In the genomic region with DNA sequence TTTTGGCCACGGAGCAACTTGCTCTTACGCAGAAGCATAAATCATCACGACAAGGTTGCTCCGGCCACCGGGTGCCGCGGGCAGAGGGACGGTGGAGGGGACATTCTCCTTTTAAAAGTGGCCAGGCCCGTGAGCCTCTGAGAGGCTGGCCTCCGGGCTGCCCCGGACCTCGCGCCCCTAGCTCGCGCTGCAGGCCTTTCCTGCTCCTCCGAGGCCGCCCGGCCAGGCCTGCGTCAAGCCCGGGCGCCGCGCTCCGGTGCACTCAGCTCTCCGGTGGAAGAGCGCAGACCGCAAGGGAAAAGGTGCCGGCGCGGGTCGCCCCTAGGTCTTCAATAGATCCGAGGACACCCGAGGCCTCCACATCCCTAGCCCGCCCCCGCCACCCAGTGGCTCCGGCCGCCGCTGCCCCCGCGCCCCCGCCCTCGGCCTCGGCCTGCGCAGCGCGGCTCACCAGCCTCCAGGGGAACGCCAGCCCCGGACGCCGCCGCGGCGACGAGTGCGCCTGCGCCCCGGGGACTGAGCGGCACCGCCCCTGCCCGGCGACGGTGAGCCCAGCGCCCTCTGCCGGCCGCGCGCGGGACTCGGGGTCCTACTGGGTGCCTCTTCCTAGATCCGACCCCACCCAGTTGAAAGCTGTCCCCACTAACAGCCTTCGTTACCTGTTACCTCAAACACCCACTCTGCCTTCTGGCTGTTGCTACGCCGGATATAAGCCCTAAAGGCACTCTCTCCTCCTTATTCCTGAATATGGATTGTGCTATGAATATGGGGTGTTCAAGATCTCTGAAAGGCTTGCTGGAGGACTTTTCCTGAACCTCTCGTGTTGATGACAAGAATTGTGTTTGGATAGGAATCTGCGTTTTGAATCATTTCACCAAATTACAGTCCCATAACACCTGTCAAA, we compare ENCODE assay signal across 8 cellular contexts. TPM values are rescaled to one million over a fixed set of nuclear protein-coding genes. Genes with fewer than 3 reads are reported as not detected.
A peak's percentile ranks its signal among the peaks of the same experiment; 100 is the strongest.
DNase-seq lines count a peak whose midpoint lies in the region; ATAC-seq and TF ChIP-seq lines count a peak whose summit lies in the region.

A gene (minus strand): TSS at position 500 of the 904 bp plus-strand sequence. CDS start 10,671 bp downstream, outside the sequence.

- DNase-seq in DMS79 (lab: John Stamatoyannopoulos, UW), result peak; percentile 46
- peak; percentile 89 for DNase-seq in KBM-7
- peak; percentile 92 for DNase-seq in activated T-helper 1 cell treated with anti-CD3 and anti-CD28 coated beads, Interleukin-12 subunit alpha, Interleukin-12 subunit beta, Interleukin-2, Interleukin-4 antibody, amounts not matched to agents 30 ng/mL and 10 ng/mL and 1 ng/mL, durations not matched to agents 14 hours and 24 hours and 36 hours (ENCODE audit: low spot score)
- peak; percentile 85 for DNase-seq in fibroblast of gingiva (ENCODE audit: low read depth)
- peak; percentile 87 to 99 (median 93) for DNase-seq in naive thymus-derived CD4-positive, alpha-beta T cell
- DNase-seq in stimulated activated naive B cell treated with anti-CD40 and anti-IgM and Interleukin-4, amounts not matched to agents 10 μg/mL and 1 μg/mL and 100 μg/mL, for 72 hours, result peak; percentile 89

- H3K9me3 ChIP-seq in naive thymus-derived CD4-positive, alpha-beta T cell (ENCODE audit: control insufficient read depth in 2 of 3, low read length in 3 of 3), result no peaks in the 10 kb centered on the region

- H3K27ac ChIP-seq in naive thymus-derived CD4-positive, alpha-beta T cell (ENCODE audit: low read depth, low read length), result peak within 1 kb of the TSS; percentile 73

- no peaks in the 10 kb centered on the region for H3K36me3 Mint-ChIP-seq in activated T-helper 1 cell treated with anti-CD3 and anti-CD28 coated beads, Interleukin-12 subunit alpha, Interleukin-12 subunit beta, Interleukin-2, Interleukin-4 antibody, amounts not matched to agents 30 ng/mL and 10 ng/mL and 1 ng/mL, durations not matched to agents 14 hours and 24 hours and 36 hours (ENCODE audit: low read depth)
- H3K36me3 Mint-ChIP-seq in naive thymus-derived CD4-positive, alpha-beta T cell, result peaks cover 0 to 3% (median 0%) of the 10 kb centered on the region in 5 donors
- H3K36me3 Mint-ChIP-seq in stimulated activated naive B cell treated with anti-CD40 and anti-IgM and Interleukin-4, amounts not matched to agents 10 μg/mL and 1 μg/mL and 100 μg/mL, for 72 hours, result no peaks in the 10 kb centered on the region

- H3K4me3 ChIP-seq in naive thymus-derived CD4-positive, alpha-beta T cell (ENCODE audit: low read length), result peak within 1 kb of the TSS; percentile 80

- peak; percentile 87 for ATAC-seq in GM21576 (IDR thresholded peaks at IDR 0.05; ENCODE audit: unreplicated experiment)
- ATAC-seq in naive thymus-derived CD4-positive, alpha-beta T cell, result peak; percentile 100
- ATAC-seq in stimulated activated naive B cell treated with anti-CD40 and anti-IgM and Interleukin-4, amounts not matched to agents 10 μg/mL and 1 μg/mL and 100 μg/mL, for 72 hours (replicated peaks), result peak; percentile 97 to 98

- POLR2A ChIA-PET in naive thymus-derived CD4-positive, alpha-beta T cell (lab: Charles Lee), result interaction anchor here (0.8 to 4.6 kb wide), 10 partner anchors 8 to 92 kb away, joined by 3 to 88 read pairs (median 4); no protein-coding TSS in a partner anchor

- H3K36me3 ChIP-seq in naive thymus-derived CD4-positive, alpha-beta T cell (ENCODE audit: control insufficient read depth in 2 of 3, insufficient read depth in 3 of 3, low read length in 3 of 3), result no peaks in the 10 kb centered on the region

- in situ Hi-C loops in KBM-7 (cut with MboI; ENCODE audit: low pct_unique_long_range_greater_than_20kb, low sequenced_read_pairs), result no loop called here

- CTCF ChIA-PET in naive thymus-derived CD4-positive, alpha-beta T cell (lab: Charles Lee), result interaction anchor here (0.5 to 5.6 kb wide), 7 partner anchors 9 to 330 kb away, joined by 3 to 119 read pairs (median 4); no protein-coding TSS in a partner anchor

- peak within 1 kb of the TSS; percentile 85 for H3K27ac Mint-ChIP-seq in activated T-helper 1 cell treated with anti-CD3 and anti-CD28 coated beads, Interleukin-12 subunit alpha, Interleukin-12 subunit beta, Interleukin-2, Interleukin-4 antibody, amounts not matched to agents 30 ng/mL and 10 ng/mL and 1 ng/mL, durations not matched to agents 14 hours and 24 hours and 36 hours
- peak within 1 kb of the TSS; percentile 69 to 89 (median 84) for H3K27ac Mint-ChIP-seq in naive thymus-derived CD4-positive, alpha-beta T cell
- H3K27ac Mint-ChIP-seq in stimulated activated naive B cell treated with anti-CD40 and anti-IgM and Interleukin-4, amounts not matched to agents 10 μg/mL and 1 μg/mL and 100 μg/mL, for 72 hours, result peak within 1 kb of the TSS; percentile 82

- peaks cover 29% of the 10 kb centered on the region for H3K4me1 Mint-ChIP-seq in activated T-helper 1 cell treated with anti-CD3 and anti-CD28 coated beads, Interleukin-12 subunit alpha, Interleukin-12 subunit beta, Interleukin-2, Interleukin-4 antibody, amounts not matched to agents 30 ng/mL and 10 ng/mL and 1 ng/mL, durations not matched to agents 14 hours and 24 hours and 36 hours (ENCODE audit: low read depth)
- peaks cover 15 to 29% (median 26%) of the 10 kb centered on the region in 7 donors for H3K4me1 Mint-ChIP-seq in naive thymus-derived CD4-positive, alpha-beta T cell
- H3K4me1 Mint-ChIP-seq in stimulated activated naive B cell treated with anti-CD40 and anti-IgM and Interleukin-4, amounts not matched to agents 10 μg/mL and 1 μg/mL and 100 μg/mL, for 72 hours, result peaks cover 16 to 25% of the 10 kb centered on the region in 2 donors

- H3K4me1 ChIP-seq in naive thymus-derived CD4-positive, alpha-beta T cell (ENCODE audit: control insufficient read depth in 2 of 2, insufficient read depth in 2 of 2, low read length in 2 of 2), result peaks cover 0 to 13% of the 10 kb centered on the region in 2 donors

- no peaks in the 10 kb centered on the region for H3K9me3 Mint-ChIP-seq in activated T-helper 1 cell treated with anti-CD3 and anti-CD28 coated beads, Interleukin-12 subunit alpha, Interleukin-12 subunit beta, Interleukin-2, Interleukin-4 antibody, amounts not matched to agents 30 ng/mL and 10 ng/mL and 1 ng/mL, durations not matched to agents 14 hours and 24 hours and 36 hours
- H3K9me3 Mint-ChIP-seq in naive thymus-derived CD4-positive, alpha-beta T cell, result no peaks in the 10 kb centered on the region
- no peaks in the 10 kb centered on the region for H3K9me3 Mint-ChIP-seq in stimulated activated naive B cell treated with anti-CD40 and anti-IgM and Interleukin-4, amounts not matched to agents 10 μg/mL and 1 μg/mL and 100 μg/mL, for 72 hours

- intact Hi-C loops in activated T-helper 1 cell treated with anti-CD3 and anti-CD28 coated beads, Interleukin-12 subunit alpha, Interleukin-12 subunit beta, Interleukin-2, Interleukin-4 antibody, amounts not matched to agents 30 ng/mL and 10 ng/mL and 1 ng/mL, durations not matched to agents 14 hours and 24 hours and 36 hours (cut with micrococcal nuclease), result loop anchor here (1.0 kb wide), 4 partner anchors 88 to 464 kb away; a partner anchor contains a TSS
- intact Hi-C loops in naive thymus-derived CD4-positive, alpha-beta T cell (cut with micrococcal nuclease), result loop anchor here (1.0 to 10.0 kb wide), 10 partner anchors 14 to 752 kb away; a partner anchor contains a TSS

- H3K27me3 ChIP-seq in naive thymus-derived CD4-positive, alpha-beta T cell (ENCODE audit: control insufficient read depth in 2 of 2, insufficient read depth in 2 of 2, low read length in 2 of 2), result no peaks in the 10 kb centered on the region

- peaks cover 40% of the 10 kb centered on the region for H3K27me3 Mint-ChIP-seq in activated T-helper 1 cell treated with anti-CD3 and anti-CD28 coated beads, Interleukin-12 subunit alpha, Interleukin-12 subunit beta, Interleukin-2, Interleukin-4 antibody, amounts not matched to agents 30 ng/mL and 10 ng/mL and 1 ng/mL, durations not matched to agents 14 hours and 24 hours and 36 hours (ENCODE audit: insufficient read depth)
- H3K27me3 Mint-ChIP-seq in naive thymus-derived CD4-positive, alpha-beta T cell, result peaks cover 15 to 45% (median 19%) of the 10 kb centered on the region in 5 donors
- H3K27me3 Mint-ChIP-seq in stimulated activated naive B cell treated with anti-CD40 and anti-IgM and Interleukin-4, amounts not matched to agents 10 μg/mL and 1 μg/mL and 100 μg/mL, for 72 hours, result peaks cover 0 to 5% of the 10 kb centered on the region in 2 donors

- peak within 1 kb of the TSS; percentile 85 for H3K4me3 Mint-ChIP-seq in activated T-helper 1 cell treated with anti-CD3 and anti-CD28 coated beads, Interleukin-12 subunit alpha, Interleukin-12 subunit beta, Interleukin-2, Interleukin-4 antibody, amounts not matched to agents 30 ng/mL and 10 ng/mL and 1 ng/mL, durations not matched to agents 14 hours and 24 hours and 36 hours
- H3K4me3 Mint-ChIP-seq in naive thymus-derived CD4-positive, alpha-beta T cell, result peak within 1 kb of the TSS; percentile 76 to 95 (median 88)
- H3K4me3 Mint-ChIP-seq in stimulated activated naive B cell treated with anti-CD40 and anti-IgM and Interleukin-4, amounts not matched to agents 10 μg/mL and 1 μg/mL and 100 μg/mL, for 72 hours, result peak within 1 kb of the TSS; percentile 80 to 83

TF ChIP-seq in PFSK-1, 5 proteins besides CTCF, POLR2A, EP300 and RAD21 (continues in another document):
- TF ChIP-seq SIN3A (IDR thresholded peaks at IDR 0.05; ENCODE audit: borderline replicate concordance, insufficient read depth, low read length) (no peak), POLR2AphosphoS5 (IDR thresholded peaks at IDR 0.05; ENCODE audit: low read depth, low read length) (peak; percentile 51; the same call in 1 of the 2 replicates)

RNA-seq across cellular contexts. Expression of the gene that starts here (rescaled TPM):
- polyA plus RNA-seq in PFSK-1 (2012; ENCODE audit: insufficient read length, low read depth), result 1.5 TPM
- 1.9 and 2.9 TPM in 2 replicates for total RNA-seq in activated T-helper 1 cell treated with anti-CD3 and anti-CD28 coated beads, Interleukin-12 subunit alpha, Interleukin-12 subunit beta, Interleukin-2, Interleukin-4 antibody, amounts not matched to agents 30 ng/mL and 10 ng/mL and 1 ng/mL, durations not matched to agents 14 hours and 24 hours and 36 hours
- 10 to 100 TPM in 4 of 5 experiments, 1 to 10 TPM in 1; 4.2 to 24.5 (median 14.0) TPM for total RNA-seq in naive thymus-derived CD4-positive, alpha-beta T cell
- polyA plus RNA-seq in naive thymus-derived CD4-positive, alpha-beta T cell, result 10 to 100 TPM; 18.3 to 33.0 TPM

Comparison
In these comparisons a context has a peak if more than half of its experiments do, and no peak if none do; other contexts are left out.
1. Peak in every context shown above with its lines: DNase-seq, ATAC-seq, H3K4me3 ChIP-seq and H3K27ac ChIP-seq.